Comparison of ENCODE assay signal across 7 cellular contexts in the genomic region with DNA sequence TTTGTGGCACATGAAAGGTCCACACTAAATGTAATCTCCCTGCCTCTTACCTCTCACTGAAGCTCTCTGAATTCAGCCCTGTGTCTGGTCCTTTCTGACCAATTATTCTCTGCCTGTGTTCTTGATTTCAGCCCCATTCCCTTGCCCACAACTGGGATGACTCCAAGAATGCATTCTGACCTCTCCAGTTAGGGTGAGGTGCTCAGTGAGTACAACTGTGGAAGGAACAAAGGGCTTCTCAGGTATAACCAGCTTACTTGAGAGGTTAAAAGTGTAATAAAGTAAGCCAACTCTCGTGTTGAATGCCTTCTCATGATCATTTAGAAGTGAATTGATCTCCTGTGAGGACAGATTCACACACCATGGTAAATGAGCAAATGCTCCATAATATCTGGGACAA.
"Had no signal": no experiment of that assay in that cellular context is flagged by ENCODE, and none has a peak within 500 bp of the region (broad histone marks: within the 10 kb centered on the region; RNA-seq: fewer than 3 reads in every experiment).

No MANE protein-coding gene starts in this region.

- ATAC-seq: GM23338, HepG2 had no signal

- H3K4me2 ChIP-seq: GM23338 had no signal

- H3K4me3 Mint-ChIP-seq: GM23338, H9 had no signal

- H3K27ac Mint-ChIP-seq: GM23338, H9 had no signal

- H3K27ac ChIP-seq: HL-60 had no signal

- DNase-seq: H9, HCEC 1CT, KBM-7 had no signal

- H3K4me3 ChIP-seq: GM23338 had no signal

- H2AFZ ChIP-seq: GM23338 had no signal

- H3K27me3 Mint-ChIP-seq: IgD-negative memory B cell had no signal
